16 cellular contexts compared by ENCODE assay signal in genomic region chr15:22917556-22917955, GRCh38.
DNase-seq lines count a peak whose midpoint lies in the region; ATAC-seq, FAIRE-seq and TF ChIP-seq lines count a peak whose summit lies in the region.
"Had no signal": no experiment of that assay in that cellular context is flagged by ENCODE, and none has a peak within 500 bp of the region (broad histone marks: within the 10 kb centered on the region; RNA-seq: fewer than 3 reads in every experiment).

No MANE protein-coding gene starts in this region.

- H3K27ac ChIP-seq in HCT116 (ENCODE audit: low read depth, low read length) (no peak overlapping the region), RWPE2 (ENCODE audit: poor library complexity, severe bottlenecking) (peak overlapping the region; percentile 48), keratinocyte (ENCODE audit: control insufficient read depth, insufficient read depth, low read length) (peak overlapping the region; percentile 26), spleen (no peak overlapping the region)
- H3K27ac ChIP-seq in CD8-positive, alpha-beta T cell (ENCODE audit: low read depth, low read length): no peak overlapping the region
- H3K27ac ChIP-seq: GM23248 had no signal

- H2AFZ ChIP-seq in HCT116 (ENCODE audit: low read depth, low read length, poor library complexity, severe bottlenecking) (no peak overlapping the region), keratinocyte (ENCODE audit: control insufficient read depth, low read length) (no peak overlapping the region)
- H2AFZ ChIP-seq: GM23248 had no signal

- no peaks in the 10 kb centered on the region for H3K27me3 Mint-ChIP-seq in CD8-positive, alpha-beta T cell (ENCODE audit: low read depth)
- H3K27me3 Mint-ChIP-seq: B cell had no signal

- no peaks in the 10 kb centered on the region for H3K79me2 ChIP-seq in HCT116 (ENCODE audit: insufficient read depth, low read length)
- no peaks in the 10 kb centered on the region for H3K79me2 ChIP-seq in keratinocyte (ENCODE audit: control insufficient read depth, insufficient read depth, low read length)

- H3K9me3 ChIP-seq in HCT116 (ENCODE audit: control insufficient read depth in 1 of 2, insufficient read depth in 1 of 2, low read depth in 1 of 2, low read length in 2 of 2) (no peaks in the 10 kb centered on the region), RWPE2 (ENCODE audit: severe bottlenecking) (no peaks in the 10 kb centered on the region), keratinocyte (ENCODE audit: control insufficient read depth, low read depth, low read length) (peaks cover 2% of the 10 kb centered on the region), spleen (no peaks in the 10 kb centered on the region)
- H3K9me3 ChIP-seq in CD8-positive, alpha-beta T cell (ENCODE audit: low read length): no peaks in the 10 kb centered on the region
- H3K9me3 ChIP-seq: Caco-2 had no signal

- H3K4me3 ChIP-seq in HCT116 (replicated peaks in 1 of 2; ENCODE audit: low read depth in 1 of 2, low read length in 2 of 2) (no peak overlapping the region), RWPE2 (ENCODE audit: severe bottlenecking) (no peak overlapping the region), keratinocyte (ENCODE audit: control insufficient read depth in 2 of 3, extremely low read depth in 1 of 3, insufficient read depth in 2 of 3, low read depth in 1 of 3, low read length in 3 of 3) (no peak overlapping the region), spleen (no peak overlapping the region)
- no peak overlapping the region for H3K4me3 ChIP-seq in CD8-positive, alpha-beta T cell (ENCODE audit: low read depth, low read length)
- H3K4me3 ChIP-seq: GM23248 had no signal

- TF ChIP-seq CTCF in HCT116 (IDR thresholded peaks at IDR 0.05 in 2 of 3, conservative IDR thresholded peaks at IDR 0.05 in 1 of 3; ENCODE audit: borderline replicate concordance in 1 of 3, insufficient read depth in 1 of 3, low read depth in 2 of 3, low read length in 2 of 3) (no peak), RWPE2 (IDR thresholded peaks at IDR 0.05; ENCODE audit: poor library complexity, severe bottlenecking) (no peak), keratinocyte (optimal IDR thresholded peaks at IDR 0.05 in 1 of 3, IDR thresholded peaks at IDR 0.05 in 1 of 3, conservative IDR thresholded peaks at IDR 0.05 in 1 of 3; ENCODE audit: extremely low read depth in 1 of 3, insufficient read depth in 2 of 3, low read length in 3 of 3) (no peak), spleen (IDR thresholded peaks at IDR 0.05 in 8 of 11, conservative IDR thresholded peaks at IDR 0.05 in 3 of 11) (no peak)
- no peak for TF ChIP-seq CTCF in CD8-positive, alpha-beta T cell (IDR thresholded peaks at IDR 0.05)

- DNase-seq in HCT116 (ENCODE audit: low read depth, low spot score) (no peak), RWPE2 (ENCODE audit: low spot score) (no peak), keratinocyte (ENCODE audit: low read depth, low spot score) (no peak), spleen (peak; percentile 66), NCI-H2107 (lab: John Stamatoyannopoulos, UW) (no peak)
- no peak for DNase-seq in CD8-positive, alpha-beta T cell
- DNase-seq in central memory CD4-positive, alpha-beta T cell: no peak
- DNase-seq: Caco-2; CD8-positive, alpha-beta memory T cell; GF-D8 had no signal

- no peak overlapping the region for H3K27ac Mint-ChIP-seq in CD8-positive, alpha-beta T cell
- H3K27ac Mint-ChIP-seq: B cell had no signal

- H3K4me2 ChIP-seq in HCT116 (ENCODE audit: low read length): peak overlapping the region; percentile 62
- H3K4me2 ChIP-seq in keratinocyte (ENCODE audit: control insufficient read depth, extremely low read depth, insufficient read depth, low read depth, low read length): no peak overlapping the region

- CTCF ChIA-PET in HCT116 (lab: Charles Lee): no interaction called here
- CTCF ChIA-PET in CD8-positive, alpha-beta T cell (lab: Charles Lee): no interaction called here

- dilution Hi-C loops in keratinocyte (cut with MboI; ENCODE audit: extremely low pct_ligation_motif_present, low sequenced_read_pairs): no loop called here

- no peak for FAIRE-seq in keratinocyte (lab: Jason Lieb, UNC)
- FAIRE-seq: A204.1, H54 had no signal

- H3K36me3 Mint-ChIP-seq in CD8-positive, alpha-beta T cell: no peaks in the 10 kb centered on the region

- intact Hi-C loops in HCT116 (cut with micrococcal nuclease): no loop called here
- intact Hi-C loops in spleen (cut with DNase I; ENCODE audit: low total_unique reads): no loop called here
- intact Hi-C loops in CD8-positive, alpha-beta T cell (cut with DNase I, micrococcal nuclease): no loop called here

- H3K4me1 Mint-ChIP-seq in CD8-positive, alpha-beta T cell (ENCODE audit: low read depth): no peaks in the 10 kb centered on the region
- H3K4me1 Mint-ChIP-seq: B cell; CD14-positive monocyte; CD8-positive, alpha-beta memory T cell had no signal

- H3K4me1 ChIP-seq in HCT116 (ENCODE audit: control insufficient read depth in 1 of 2, insufficient read depth in 2 of 2, low read length in 2 of 2) (peaks cover 15 to 45% of the 10 kb centered on the region in 2 experiments), RWPE2 (ENCODE audit: insufficient read depth, poor library complexity, severe bottlenecking) (no peaks in the 10 kb centered on the region), keratinocyte (ENCODE audit: control insufficient read depth, extremely low read depth, insufficient read depth, low read length) (peaks cover 4% of the 10 kb centered on the region), spleen (no peaks in the 10 kb centered on the region)
- H3K4me1 ChIP-seq in CD8-positive, alpha-beta T cell (ENCODE audit: insufficient read depth, low read length): no peaks in the 10 kb centered on the region

- TF ChIP-seq POLR2A in HCT116 (IDR thresholded peaks at IDR 0.05; ENCODE audit: borderline replicate concordance, extremely low read depth, insufficient read depth, insufficient read length) (no peak), spleen (IDR thresholded peaks at IDR 0.05) (no peak)

- H3K9me1 ChIP-seq in keratinocyte (ENCODE audit: control insufficient read depth, extremely low read depth, insufficient read depth, low read length): peaks cover 6% of the 10 kb centered on the region

- no peak for TF ChIP-seq RAD21 in HCT116 (IDR thresholded peaks at IDR 0.05; ENCODE audit: low read depth)

- RAD21 ChIA-PET in HCT116 (lab: Charles Lee; ENCODE audit: low non-redundant PET in 1 of 2, low total read pairs in 2 of 2, uncharacterized antibody in 2 of 2, unreplicated experiment in 2 of 2): no interaction called here

- H3K4me3 Mint-ChIP-seq in CD8-positive, alpha-beta T cell: no peak overlapping the region
- H3K4me3 Mint-ChIP-seq: B cell; CD14-positive monocyte; CD8-positive, alpha-beta memory T cell had no signal

- no peak overlapping the region for H3K9ac ChIP-seq in HCT116 (ENCODE audit: low read length)
- H3K9ac ChIP-seq in keratinocyte (ENCODE audit: control insufficient read depth, extremely low read depth, insufficient read depth, low read length): no peak overlapping the region
- H3K9ac ChIP-seq: GM23248 had no signal

- H3K36me3 ChIP-seq in HCT116 (ENCODE audit: control insufficient read depth in 1 of 2, insufficient read depth in 2 of 2, low read length in 2 of 2): peaks cover 3 to 17% of the 10 kb centered on the region in 2 experiments; a peak in 3 of 4 replicates
- H3K36me3 ChIP-seq in RWPE2 (ENCODE audit: low read depth): peaks cover 81% of the 10 kb centered on the region
- H3K36me3 ChIP-seq in keratinocyte (ENCODE audit: control insufficient read depth in 2 of 2, extremely low read depth in 1 of 2, insufficient read depth in 2 of 2, low read length in 2 of 2): peaks cover 16 to 38% of the 10 kb centered on the region in 2 experiments
- peaks cover 2 to 85% (median 42%) of the 10 kb centered on the region in 6 donors for H3K36me3 ChIP-seq in spleen
- no peaks in the 10 kb centered on the region for H3K36me3 ChIP-seq in CD8-positive, alpha-beta T cell (ENCODE audit: insufficient read depth, low read length)

- POLR2A ChIA-PET in HCT116 (lab: Charles Lee): no interaction called here
- POLR2A ChIA-PET in CD8-positive, alpha-beta T cell (lab: Charles Lee): no interaction called here

- H4K20me1 ChIP-seq in HCT116 (ENCODE audit: insufficient read depth): no peaks in the 10 kb centered on the region
- H4K20me1 ChIP-seq in keratinocyte (ENCODE audit: control insufficient read depth, extremely low read depth, insufficient read depth, low read length): no peaks in the 10 kb centered on the region

- H3K27me3 ChIP-seq in HCT116 (ENCODE audit: insufficient read depth, low read length) (no peaks in the 10 kb centered on the region), RWPE2 (ENCODE audit: insufficient read depth, poor library complexity, severe bottlenecking) (no peaks in the 10 kb centered on the region), keratinocyte (ENCODE audit: control insufficient read depth, extremely low read depth, insufficient read depth, low read length) (no peaks in the 10 kb centered on the region), spleen (replicated peaks in 1 of 7) (no peaks in the 10 kb centered on the region)
- no peaks in the 10 kb centered on the region for H3K27me3 ChIP-seq in CD8-positive, alpha-beta T cell (ENCODE audit: insufficient read depth, low read length)

- no peak for ATAC-seq in HCT116
- ATAC-seq in RWPE2 (ENCODE audit: low read depth): no peak
- ATAC-seq in GM19023 (IDR thresholded peaks at IDR 0.05; ENCODE audit: unreplicated experiment): no peak
- no peak for ATAC-seq in CD8-positive, alpha-beta T cell

- WGBS in spleen, 5 donors: 93 to 97% (median 95%) methylated on average over 18 of the region's 18 CpGs

- BruUV-seq in HCT116 (replicated peaks; lab: Mats Ljungman, UMichigan): no TSS peak

- no peaks in the 10 kb centered on the region for H3K9me3 Mint-ChIP-seq in CD8-positive, alpha-beta T cell
- H3K9me3 Mint-ChIP-seq: CD14-positive monocyte; CD8-positive, alpha-beta memory T cell had no signal

- no peaks in the 10 kb centered on the region for H3K9me2 ChIP-seq in HCT116 (ENCODE audit: insufficient read depth)

TF ChIP-seq in HCT116, 20 proteins besides CTCF, POLR2A, EP300 and RAD21 (continues in another document):
- TF ChIP-seq ELF1 (IDR thresholded peaks at IDR 0.05; ENCODE audit: borderline replicate concordance, low read depth) (no peak), EZH2phosphoT487 (IDR thresholded peaks at IDR 0.05; ENCODE audit: borderline replicate concordance) (no peak), ZNF274 (IDR thresholded peaks at IDR 0.05; ENCODE audit: low read depth, low read length) (no peak), CEBPB (IDR thresholded peaks at IDR 0.05; ENCODE audit: low read depth) (no peak), ZFX (IDR thresholded peaks at IDR 0.05) (no peak), POLR2AphosphoS5 (IDR thresholded peaks at IDR 0.05; ENCODE audit: low read depth, low read length) (no peak)

Comparison
In these comparisons a context has a peak if more than half of its experiments do, and no peak if none do; other contexts are left out.
1. H3K27ac ChIP-seq: peak in RWPE2 (single experiment) and keratinocyte (single experiment); none in HCT116 (single experiment), spleen (0 of 8) and CD8-positive, alpha-beta T cell (single experiment).